22 cellular contexts compared by ENCODE assay signal in the genomic region with DNA sequence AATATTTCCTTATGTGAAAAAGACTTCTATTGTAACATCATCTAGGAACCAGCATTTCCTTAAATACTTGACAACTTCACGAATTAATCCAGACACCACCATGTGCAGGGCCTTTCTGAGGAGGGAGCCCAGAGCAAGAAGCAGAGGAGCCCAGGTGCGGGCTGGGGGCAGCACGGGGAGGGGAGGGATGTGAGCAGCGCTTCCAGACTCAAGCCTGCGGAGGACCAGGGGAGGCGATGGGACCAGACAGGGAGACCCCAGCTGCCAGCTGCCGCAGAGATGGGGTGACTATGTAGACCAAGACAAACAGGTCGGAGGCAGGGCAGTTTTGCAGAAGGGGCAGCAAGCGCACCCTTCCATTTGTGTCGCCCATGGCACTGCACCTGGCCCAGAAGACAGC.
"Had no signal": no experiment of that assay in that cellular context is flagged by ENCODE, and none has a peak within 500 bp of the region (broad histone marks: within the 10 kb centered on the region; RNA-seq: fewer than 3 reads in every experiment).

No MANE protein-coding gene starts in this region.

- H3K9me3 Mint-ChIP-seq: activated naive CD8-positive, alpha-beta T cell treated with anti-CD3 and anti-CD28 coated beads for 36 hours had no signal

- H3K36me3 ChIP-seq: brain microvascular endothelial cell, left ventricle myocardium inferior, tibial nerve, vagina had no signal

- H3K9me3 ChIP-seq: left ventricle myocardium inferior, mucosa of descending colon, tibial nerve, vagina had no signal

- H3K36me3 Mint-ChIP-seq: activated naive CD8-positive, alpha-beta T cell treated with anti-CD3 and anti-CD28 coated beads for 36 hours; naive thymus-derived CD4-positive, alpha-beta T cell; stimulated activated naive B cell treated with anti-CD40 and anti-IgM and Interleukin-4, amounts not matched to agents 10 μg/mL and 1 μg/mL and 100 μg/mL, for 72 hours had no signal

- H3K27me3 Mint-ChIP-seq: activated naive CD8-positive, alpha-beta T cell treated with anti-CD3 and anti-CD28 coated beads for 36 hours; naive thymus-derived CD4-positive, alpha-beta T cell; stimulated activated naive B cell treated with anti-CD40 and anti-IgM and Interleukin-4, amounts not matched to agents 10 μg/mL and 1 μg/mL and 100 μg/mL, for 72 hours had no signal

- ATAC-seq: mucosa of descending colon; naive thymus-derived CD4-positive, alpha-beta T cell; stimulated activated naive B cell treated with anti-CD40 and anti-IgM and Interleukin-4, amounts not matched to agents 10 μg/mL and 1 μg/mL and 100 μg/mL, for 72 hours had no signal

- H3K4me3 Mint-ChIP-seq: activated naive CD8-positive, alpha-beta T cell treated with anti-CD3 and anti-CD28 coated beads for 36 hours; naive thymus-derived CD4-positive, alpha-beta T cell; stimulated activated naive B cell treated with anti-CD40 and anti-IgM and Interleukin-4, amounts not matched to agents 10 μg/mL and 1 μg/mL and 100 μg/mL, for 72 hours had no signal

- H3K4me1 ChIP-seq: left ventricle myocardium inferior, tibial nerve, vagina had no signal

- H3K27ac Mint-ChIP-seq: activated naive CD8-positive, alpha-beta T cell treated with anti-CD3 and anti-CD28 coated beads for 36 hours; naive thymus-derived CD4-positive, alpha-beta T cell; stimulated activated naive B cell treated with anti-CD40 and anti-IgM and Interleukin-4, amounts not matched to agents 10 μg/mL and 1 μg/mL and 100 μg/mL, for 72 hours had no signal

- DNase-seq: activated CD4-positive, CD25-positive, alpha-beta regulatory T cell treated with anti-CD3 and anti-CD28 coated beads, Interleukin-2, amount 50 U/mL, for 72 hours; activated effector memory CD4-positive, alpha-beta T cell treated with Interleukin-2 at 50 U/mL for 16 hours; activated naive CD8-positive, alpha-beta T cell treated with anti-CD3 and anti-CD28 coated beads for 36 hours; activated T-cell treated with anti-CD3 and anti-CD28 coated beads for 4 hours; anterior cingulate cortex; brain microvascular endothelial cell; cortex of kidney; effector CD4-positive, alpha-beta T cell; foreskin fibroblast; hypothalamus; kidney; left ventricle myocardium inferior; mucosa of descending colon; nucleus accumbens; retina; stimulated activated CD4-positive, alpha-beta T cell treated with anti-CD3 and anti-CD28 coated beads, Interleukin-2, amount 100 ng/mL, for 48 hours; stimulated activated naive B cell treated with anti-CD40 and anti-IgM and Interleukin-4, amounts not matched to agents 10 μg/mL and 1 μg/mL and 100 μg/mL, for 72 hours; substantia nigra; T1000 had no signal

- H3K27ac ChIP-seq: brain microvascular endothelial cell, left ventricle myocardium inferior, tibial nerve, vagina had no signal

- H3K4me1 Mint-ChIP-seq: activated naive CD8-positive, alpha-beta T cell treated with anti-CD3 and anti-CD28 coated beads for 36 hours; naive thymus-derived CD4-positive, alpha-beta T cell; stimulated activated naive B cell treated with anti-CD40 and anti-IgM and Interleukin-4, amounts not matched to agents 10 μg/mL and 1 μg/mL and 100 μg/mL, for 72 hours had no signal

- H3K27me3 ChIP-seq: brain microvascular endothelial cell, tibial nerve, vagina had no signal

- H3K4me3 ChIP-seq: left ventricle myocardium inferior, mucosa of descending colon, tibial nerve, vagina had no signal
